Comparison of ENCODE assay signal across 26 cellular contexts in the genomic region with DNA sequence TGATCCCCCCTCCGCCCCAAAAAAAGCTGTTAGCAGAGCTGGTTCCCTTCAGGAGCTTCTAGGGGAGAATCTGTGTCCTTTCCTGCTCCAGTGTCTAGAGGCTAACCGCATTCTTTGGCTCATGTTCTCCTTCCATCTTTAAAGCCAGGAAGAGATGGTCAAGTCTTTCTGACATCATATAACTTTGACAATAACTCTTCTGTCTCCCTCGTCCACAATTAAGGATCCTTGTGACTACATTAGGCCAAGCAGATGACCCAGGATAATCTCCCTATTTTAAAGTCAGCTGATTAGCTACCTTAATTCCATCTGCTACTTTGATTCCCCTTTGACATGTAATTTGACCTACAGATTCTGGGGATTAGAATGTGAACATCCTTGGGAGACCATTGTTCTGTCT.
"Had no signal": no experiment of that assay in that cellular context is flagged by ENCODE, and none has a peak within 500 bp of the region (broad histone marks: within the 10 kb centered on the region; RNA-seq: fewer than 3 reads in every experiment).

No MANE protein-coding gene starts in this region.

- H3K27ac Mint-ChIP-seq: mesothelial cell of epicardium; natural killer cell; nephron progenitor cell; stimulated activated naive CD8-positive, alpha-beta T cell treated with anti-CD3 and anti-CD28 coated beads, Interleukin-15, Interleukin-2, amounts not matched to agents 100 ng/mL and 50 ng/mL, for 24 hours had no signal

- H3K36me3 Mint-ChIP-seq: mesothelial cell of epicardium, naive B cell, natural killer cell had no signal

- H3K27me3 Mint-ChIP-seq: naive B cell had no signal

- ATAC-seq: left colon, left lung, lower lobe of right lung, natural killer cell, right cardiac atrium, sciatic nerve, upper lobe of right lung had no signal

- H3K9me3 Mint-ChIP-seq: natural killer cell; nephron progenitor cell; stimulated activated naive CD8-positive, alpha-beta T cell treated with anti-CD3 and anti-CD28 coated beads, Interleukin-15, Interleukin-2, amounts not matched to agents 100 ng/mL and 50 ng/mL, for 24 hours had no signal

- DNase-seq: hypothalamus; immature natural killer cell; kidney; left colon; left lung; lower lobe of right lung; mammary epithelial cell; mesendoderm; naive B cell; natural killer cell; nephron progenitor cell; ovary; posterior cingulate gyrus; retina; right cardiac atrium; stimulated activated CD4-positive, alpha-beta T cell treated with anti-CD3 and anti-CD28 coated beads, Interleukin-12 subunit alpha, Interleukin-12 subunit beta, amount 100 ng/mL, for 4 hours; stimulated activated CD4-positive, alpha-beta T cell treated with anti-CD3 and anti-CD28 coated beads, Interleukin-15, amount 100 ng/mL, for 24 hours; stimulated activated CD4-positive, alpha-beta T cell treated with anti-CD3 and anti-CD28 coated beads, Interleukin-2, amount 100 ng/mL, for 24 hours; stimulated activated CD4-positive, alpha-beta T cell treated with anti-CD3 and anti-CD28 coated beads, Interleukin-4, amount 100 ng/mL, for 1 hour; stimulated activated naive CD4-positive, alpha-beta T cell; tibial artery; trophoblast cell; upper lobe of right lung had no signal

- H3K4me1 Mint-ChIP-seq: immature natural killer cell, mesothelial cell of epicardium, nephron progenitor cell had no signal

- H3K4me3 Mint-ChIP-seq: immature natural killer cell; mesothelial cell of epicardium; natural killer cell; nephron progenitor cell; stimulated activated naive CD8-positive, alpha-beta T cell treated with anti-CD3 and anti-CD28 coated beads, Interleukin-15, Interleukin-2, amounts not matched to agents 100 ng/mL and 50 ng/mL, for 24 hours had no signal
